24 cellular contexts compared by ENCODE assay signal in the genomic region with DNA sequence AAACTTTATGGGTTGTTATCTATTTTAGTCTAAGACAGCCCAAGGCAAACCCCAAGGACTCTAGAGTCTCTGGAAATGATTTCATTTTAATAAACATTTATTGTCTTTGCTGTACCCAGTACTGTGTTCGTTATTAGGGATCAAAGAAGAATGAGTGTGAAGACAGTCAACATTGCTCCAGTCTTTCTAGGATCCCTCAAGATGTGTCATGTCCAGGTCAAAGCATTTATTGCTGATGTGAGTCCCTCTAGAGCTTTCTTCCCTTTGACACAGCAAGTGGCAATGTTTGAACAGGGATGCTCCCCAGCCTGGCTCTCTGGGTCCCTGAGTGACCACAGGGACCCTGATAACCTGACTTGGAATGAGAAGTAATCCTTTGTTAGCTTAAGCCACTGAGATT.
DNase-seq lines count a peak whose midpoint lies in the region; ATAC-seq and TF ChIP-seq lines count a peak whose summit lies in the region.
"Had no signal": no experiment of that assay in that cellular context is flagged by ENCODE, and none has a peak within 500 bp of the region (broad histone marks: within the 10 kb centered on the region; RNA-seq: fewer than 3 reads in every experiment).

No MANE protein-coding gene starts in this region.

- H2AFZ ChIP-seq in Karpas-422 (ENCODE audit: low read length): no peak overlapping the region

- TF ChIP-seq POLR2A in stomach (IDR thresholded peaks at IDR 0.05): no peak

- H3K4me1 Mint-ChIP-seq in endothelial cell (ENCODE audit: unreplicated experiment): no peaks in the 10 kb centered on the region

- no peaks in the 10 kb centered on the region for H4K20me1 ChIP-seq in Karpas-422 (ENCODE audit: insufficient read depth, low read depth, low read length)

- H3K27ac Mint-ChIP-seq in endothelial cell (ENCODE audit: unreplicated experiment): no peak overlapping the region
- H3K27ac Mint-ChIP-seq: activated naive CD4-positive, alpha-beta T cell treated with anti-CD3 and anti-CD28 coated beads for 36 hours; CD4-positive, alpha-beta T cell had no signal

- ATAC-seq in lung (ENCODE audit: insufficient read depth, low FRiP score): no peak
- no peak for ATAC-seq in HG02571 (IDR thresholded peaks at IDR 0.05; ENCODE audit: unreplicated experiment)
- ATAC-seq: stimulated activated naive CD8-positive, alpha-beta T cell treated with anti-CD3 and anti-CD28 coated beads, Interleukin-15, Interleukin-2, amounts not matched to agents 100 U/mL and 50 U/mL, for 24 hours had no signal

- H3K4me1 ChIP-seq in Karpas-422 (ENCODE audit: low read length): peaks cover 12% of the 10 kb centered on the region
- peaks cover 1 to 14% of the 10 kb centered on the region in 2 donors for H3K4me1 ChIP-seq in lung (ENCODE audit: control insufficient read depth in 2 of 2, insufficient read depth in 2 of 2, low read length in 2 of 2)
- H3K4me1 ChIP-seq in stomach: no peaks in the 10 kb centered on the region
- H3K4me1 ChIP-seq: transverse colon had no signal

- intact Hi-C loops in stomach (cut with DNase I; ENCODE audit: low total_unique reads): no loop called here

- no peaks in the 10 kb centered on the region for H3K79me2 ChIP-seq in Karpas-422 (ENCODE audit: low read length)

- H3K27me3 ChIP-seq in Karpas-422 (ENCODE audit: low read length): no peaks in the 10 kb centered on the region
- H3K27me3 ChIP-seq in brain microvascular endothelial cell (replicated peaks): no peaks in the 10 kb centered on the region
- no peaks in the 10 kb centered on the region for H3K27me3 ChIP-seq in lung (ENCODE audit: control insufficient read depth, insufficient read depth)
- H3K27me3 ChIP-seq in stomach: no peaks in the 10 kb centered on the region
- H3K27me3 ChIP-seq: left lung, right atrium auricular region, transverse colon had no signal

- H3K36me3 ChIP-seq in Karpas-422 (ENCODE audit: insufficient read depth, low read length): no peaks in the 10 kb centered on the region
- H3K36me3 ChIP-seq in brain microvascular endothelial cell (replicated peaks): no peaks in the 10 kb centered on the region
- peaks cover 0 to 4% of the 10 kb centered on the region in 2 donors for H3K36me3 ChIP-seq in lung (ENCODE audit: control insufficient read depth in 2 of 2, insufficient read depth in 2 of 2, low read length in 2 of 2)
- H3K36me3 ChIP-seq in stomach: no peaks in the 10 kb centered on the region
- H3K36me3 ChIP-seq: left lung, right atrium auricular region, transverse colon had no signal

- 67 to 72% methylated on average over 1 of the region's 1 CpG for WGBS in lung, 2 donors
- 60 to 74% (median 65%) methylated on average over 1 of the region's 1 CpG for WGBS in stomach, 5 donors

- in situ Hi-C loops in brain microvascular endothelial cell (cut with HindIII; ENCODE audit: low pct_ligation_motif_present, low sequenced_read_pairs): loop anchor here (25.0 kb wide), 1 partner anchor 207 kb away; no protein-coding TSS in a partner anchor

- H3K27ac ChIP-seq in Karpas-422 (ENCODE audit: low read length) (no peak overlapping the region), brain microvascular endothelial cell (peak overlapping the region; percentile 78), lung (ENCODE audit: low read depth in 1 of 2, low read length in 1 of 2) (peak overlapping the region; percentile 1 to 21), stomach (no peak overlapping the region)
- H3K27ac ChIP-seq: HL-60, left lung, right atrium auricular region, transverse colon had no signal

- no peaks in the 10 kb centered on the region for H3K9me3 Mint-ChIP-seq in endothelial cell (ENCODE audit: unreplicated experiment)
- H3K9me3 Mint-ChIP-seq: activated naive CD4-positive, alpha-beta T cell treated with anti-CD3 and anti-CD28 coated beads for 36 hours; CD4-positive, alpha-beta T cell had no signal

- no peak overlapping the region for H3K4me3 ChIP-seq in Karpas-422 (ENCODE audit: low read length)
- H3K4me3 ChIP-seq in brain microvascular endothelial cell (ENCODE audit: low read depth, low read length): no peak overlapping the region
- no peak overlapping the region for H3K4me3 ChIP-seq in lung
- H3K4me3 ChIP-seq in stomach: no peak overlapping the region
- H3K4me3 ChIP-seq: coronary artery, left lung, right atrium auricular region, transverse colon had no signal

- H3K4me3 Mint-ChIP-seq in endothelial cell (ENCODE audit: unreplicated experiment): no peak overlapping the region
- H3K4me3 Mint-ChIP-seq: activated naive CD4-positive, alpha-beta T cell treated with anti-CD3 and anti-CD28 coated beads for 36 hours; CD4-positive, alpha-beta T cell had no signal

- peaks cover 9% of the 10 kb centered on the region for H3K36me3 Mint-ChIP-seq in endothelial cell (ENCODE audit: low read depth, unreplicated experiment)

- no peak overlapping the region for H3K4me2 ChIP-seq in Karpas-422 (ENCODE audit: low read depth, low read length, poor library complexity, severe bottlenecking)

- TF ChIP-seq EP300 in stomach (IDR thresholded peaks at IDR 0.05): no peak

- H3K27me3 Mint-ChIP-seq in endothelial cell (ENCODE audit: unreplicated experiment): no peaks in the 10 kb centered on the region
- H3K27me3 Mint-ChIP-seq: CD4-positive, alpha-beta T cell had no signal

- H3K9me2 ChIP-seq in Karpas-422 (replicated peaks; ENCODE audit: insufficient read depth, low read length): no peaks in the 10 kb centered on the region

- H3K9me3 ChIP-seq in Karpas-422 (ENCODE audit: low read length) (no peaks in the 10 kb centered on the region), lung (ENCODE audit: control insufficient read depth in 2 of 2, insufficient read depth in 1 of 2, low read length in 1 of 2) (no peaks in the 10 kb centered on the region), stomach (no peaks in the 10 kb centered on the region)
- H3K9me3 ChIP-seq: left lung, right atrium auricular region, transverse colon had no signal

- no peak overlapping the region for H3K9ac ChIP-seq in Karpas-422 (ENCODE audit: low read length)

- TF ChIP-seq CTCF in brain microvascular endothelial cell (IDR thresholded peaks at IDR 0.05; ENCODE audit: low read depth, low read length, missing control alignments) (no peak), lung (IDR thresholded peaks at IDR 0.05; ENCODE audit: control extremely low read depth, extremely low read depth) (no peak), endothelial cell (IDR thresholded peaks at IDR 0.05; ENCODE audit: unreplicated experiment) (no peak), stomach (IDR thresholded peaks at IDR 0.05) (no peak)

- DNase-seq in AG08395 (ENCODE audit: low spot score): peak; percentile 24
- DNase-seq in Karpas-422: peak; percentile 32
- no peak for DNase-seq in brain microvascular endothelial cell
- DNase-seq in lung (ENCODE audit: low spot score): no peak
- no peak for DNase-seq in endothelial cell (ENCODE audit: low spot score)
- no peak for DNase-seq in stomach
- DNase-seq in NCI-H1694 (lab: John Stamatoyannopoulos, UW): no peak
- DNase-seq: activated CD4-positive, alpha-beta T cell treated with anti-CD3 and anti-CD28 coated beads for 48 hours; activated naive CD4-positive, alpha-beta T cell treated with anti-CD3 and anti-CD28 coated beads for 36 hours; CD4-positive, alpha-beta T cell; DND-41; KBM-7; left lung; NCI-H1092 treated with DMSO at 0.1 percent for 48 hours; NCI-H2107; NCI-H524 treated with DMSO at 0.1 percent for 48 hours; occipital lobe; stimulated activated naive CD8-positive, alpha-beta T cell treated with anti-CD3 and anti-CD28 coated beads, Interleukin-15, Interleukin-2, amounts not matched to agents 100 U/mL and 50 U/mL, for 24 hours; T-helper 9 cell; transverse colon had no signal

Comparison
In these comparisons a context has a peak if more than half of its experiments do, and no peak if none do; other contexts are left out.
1. DNase-seq: peak in AG08395 (single experiment) and Karpas-422 (single experiment); none in brain microvascular endothelial cell (single experiment), lung (single experiment), endothelial cell (single experiment), stomach (single experiment) and NCI-H1694 (single experiment).
2. H3K27ac ChIP-seq: peak in brain microvascular endothelial cell (single experiment) and lung (2 of 2); none in Karpas-422 (single experiment) and stomach (0 of 5).